In genomic region chr12:63420206-63420644, GRCh38 we compare ENCODE assay signal across 8 cellular contexts.
DNase-seq lines count a peak whose midpoint lies in the region; ATAC-seq, FAIRE-seq and TF ChIP-seq lines count a peak whose summit lies in the region.

No MANE protein-coding gene starts in this region.

- H3K56ac ChIP-seq in H9 (ENCODE audit: insufficient read length, low read depth, low read length): no peak overlapping the region

- H3K36me3 Mint-ChIP-seq in H9 (ENCODE audit: insufficient read depth in 1 of 3, low read depth in 3 of 3): peaks cover 2 to 3% (median 3%) of the 10 kb centered on the region in 3 experiments; a peak in 4 of 7 replicates

- H4K91ac ChIP-seq in H9 (ENCODE audit: insufficient read length, low read depth, low read length): no peak overlapping the region

- H3K4me1 ChIP-seq in H9 (ENCODE audit: insufficient read depth, low read length): no peaks in the 10 kb centered on the region
- no peaks in the 10 kb centered on the region for H3K4me1 ChIP-seq in mammary epithelial cell (ENCODE audit: insufficient read depth, low read length)
- H3K4me1 ChIP-seq in mucosa of descending colon (ENCODE audit: low read depth): no peaks in the 10 kb centered on the region

- H3T11ph ChIP-seq in H9 (ENCODE audit: low read length): no peak overlapping the region

- no peak overlapping the region for H3K23ac ChIP-seq in H9 (ENCODE audit: insufficient read length, low read depth, low read length)

- no peaks in the 10 kb centered on the region for H3K36me3 ChIP-seq in GM06990 (ENCODE audit: control insufficient read depth, insufficient read depth, low read length)
- no peaks in the 10 kb centered on the region for H3K36me3 ChIP-seq in mammary epithelial cell (ENCODE audit: insufficient read depth, low read length)
- H3K36me3 ChIP-seq in mucosa of descending colon (ENCODE audit: low read depth): no peaks in the 10 kb centered on the region

- H2AFZ ChIP-seq in H9 (ENCODE audit: low read length) (no peak overlapping the region), mammary epithelial cell (ENCODE audit: low read depth, low read length) (no peak overlapping the region)

- CTCF ChIA-PET in mammary epithelial cell (lab: Charles Lee; ENCODE audit: low non-redundant PET): no interaction called here

- H3K27ac Mint-ChIP-seq in H9: 0 out of 7 replicates have a peak overlapping the region, but pooled peaks of 1 of the 3 experiments have one; percentile 21

- H3K79me2 ChIP-seq in H9 (ENCODE audit: insufficient read depth, low read length) (no peaks in the 10 kb centered on the region), mammary epithelial cell (ENCODE audit: insufficient read depth, low read length) (no peaks in the 10 kb centered on the region)

- H3K9me3 Mint-ChIP-seq in H9: peaks cover 3 to 6% of the 10 kb centered on the region in 2 experiments

- DNase-seq in GM06990 (ENCODE audit: extremely low read depth, insufficient read length) (peak; percentile 22), H9 (peak; percentile 90), LHCN-M2 (ENCODE audit: low read depth) (peak; percentile 59), OCI-M2 (lab: John Stamatoyannopoulos, UW; ENCODE audit: unreplicated experiment) (peak; percentile 39), mammary epithelial cell (peak; percentile 23), mucosa of descending colon (peak in 1 of 3 donors; percentile 64)

- ATAC-seq in mucosa of descending colon (peak; percentile 60), esophagus mucosa (no peak)

- H3K27ac ChIP-seq in H9 (ENCODE audit: insufficient read length, low read depth, low read length): no peak overlapping the region
- no peak overlapping the region for H3K27ac ChIP-seq in mammary epithelial cell (ENCODE audit: insufficient read depth, low read depth, low read length)

- no peak overlapping the region for H3K14ac ChIP-seq in H9 (ENCODE audit: insufficient read depth, low read length)

- dilution Hi-C loops in mammary epithelial cell (cut with HindIII; ENCODE audit: low sequenced_read_pairs): no loop called here

- FAIRE-seq in A204.1 (lab: Jason Lieb, UNC): peak; percentile 65

- H3K18ac ChIP-seq in H9 (ENCODE audit: insufficient read length, low read depth, low read length): no peak overlapping the region

- peak; percentile 76 for TF ChIP-seq CTCF in GM06990 (IDR thresholded peaks at IDR 0.05; ENCODE audit: insufficient read depth, low read length, poor library complexity, severe bottlenecking)
- peak; percentile 80 for TF ChIP-seq CTCF in H9 (conservative IDR thresholded peaks at IDR 0.05)
- peak; percentile 21 to 45 for TF ChIP-seq CTCF in mammary epithelial cell (conservative IDR thresholded peaks at IDR 0.05 in 1 of 2, IDR thresholded peaks at IDR 0.05 in 1 of 2; ENCODE audit: extremely low read depth in 1 of 2, insufficient read depth in 1 of 2, low read depth in 1 of 2, low read length in 2 of 2)
- TF ChIP-seq CTCF in mucosa of descending colon (IDR thresholded peaks at IDR 0.05): no peak

- H4K8ac ChIP-seq in H9 (replicated peaks; ENCODE audit: insufficient read length, low read depth, low read length): no peak overlapping the region

- no peaks in the 10 kb centered on the region for H3K23me2 ChIP-seq in H9 (ENCODE audit: insufficient read length, low read depth, low read length, poor library complexity, severe bottlenecking)

- H2BK20ac ChIP-seq in H9 (ENCODE audit: low read depth, low read length, poor library complexity, severe bottlenecking): no peak overlapping the region

- no peaks in the 10 kb centered on the region for H3K79me1 ChIP-seq in H9 (ENCODE audit: insufficient read depth, low read depth, low read length, poor library complexity, severe bottlenecking)

- H3K4me2 ChIP-seq in H9 (ENCODE audit: insufficient read depth, insufficient read length, low read length): no peak overlapping the region
- H3K4me2 ChIP-seq in mammary epithelial cell (ENCODE audit: insufficient read depth, low read depth, low read length): no peak overlapping the region

- H2BK12ac ChIP-seq in H9 (ENCODE audit: insufficient read length, low read depth, low read length): no peak overlapping the region

- intact Hi-C loops in mammary epithelial cell (cut with micrococcal nuclease): no loop called here
- intact Hi-C loops in mucosa of descending colon (cut with DNase I, micrococcal nuclease): no loop called here

- peaks cover 9 to 20% of the 10 kb centered on the region in 2 experiments for H3K4me1 Mint-ChIP-seq in H9

- H4K5ac ChIP-seq in H9 (ENCODE audit: insufficient read length, low read depth, low read length): no peak overlapping the region

- H3K4me3 ChIP-seq in GM06990 (replicated peaks; ENCODE audit: low read depth, low read length): no peak overlapping the region
- no peak overlapping the region for H3K4me3 ChIP-seq in mammary epithelial cell (replicated peaks in 1 of 3; ENCODE audit: insufficient read depth in 1 of 3, low read depth in 2 of 3, low read length in 3 of 3)
- H3K4me3 ChIP-seq in mucosa of descending colon: no peak overlapping the region

- H3K4me3 Mint-ChIP-seq in H9: no peak overlapping the region

- H4K20me1 ChIP-seq in H9 (ENCODE audit: control insufficient read depth, insufficient read depth, insufficient read length) (no peaks in the 10 kb centered on the region), mammary epithelial cell (ENCODE audit: insufficient read depth, low read length) (no peaks in the 10 kb centered on the region)

- no peaks in the 10 kb centered on the region for H3K27me3 ChIP-seq in GM06990 (replicated peaks; ENCODE audit: control insufficient read depth, insufficient read depth, low read length)
- H3K27me3 ChIP-seq in H9 (ENCODE audit: insufficient read depth, low read length): no peaks in the 10 kb centered on the region; the same call in 1 of the 2 replicates
- H3K27me3 ChIP-seq in mammary epithelial cell (ENCODE audit: insufficient read depth, low read length): no peaks in the 10 kb centered on the region

- no CpG with 5 or more reads among the region's 6 CpGs for WGBS in H9 (ENCODE audit: extremely low coverage, insufficient read length, low lambda C conversion rate)
- 21% methylated on average over 6 of the region's 6 CpGs for WGBS in mammary epithelial cell (ENCODE audit: low coverage, missing lambda C conversion rate)

- H3K27me3 Mint-ChIP-seq in H9 (ENCODE audit: low read depth): no peaks in the 10 kb centered on the region

- no peak overlapping the region for H2AK5ac ChIP-seq in H9 (ENCODE audit: insufficient read length, low read length)

- in situ Hi-C loops in mammary epithelial cell (cut with MboI; ENCODE audit: low sequenced_read_pairs in 2 of 2): no loop called here

- no peak overlapping the region for H2BK15ac ChIP-seq in H9 (ENCODE audit: low read depth, low read length)

- H3K9ac ChIP-seq in H9 (ENCODE audit: extremely low read depth, insufficient read length, low read length): no peak overlapping the region
- no peak overlapping the region for H3K9ac ChIP-seq in mammary epithelial cell (ENCODE audit: insufficient read depth, low read length)

- H3K4ac ChIP-seq in H9 (ENCODE audit: low read depth, low read length): no peak overlapping the region

- H3K9me3 ChIP-seq in H9 (ENCODE audit: control insufficient read depth, low read depth, low read length) (no peaks in the 10 kb centered on the region), mammary epithelial cell (replicated peaks; ENCODE audit: insufficient read depth, low read length) (peaks cover 8% of the 10 kb centered on the region), mucosa of descending colon (peaks cover 3% of the 10 kb centered on the region)

- H2BK120ac ChIP-seq in H9 (ENCODE audit: low read depth, low read length, poor library complexity, severe bottlenecking): no peak overlapping the region

- no peak overlapping the region for H2BK5ac ChIP-seq in H9 (ENCODE audit: insufficient read length, low read length)

- BruUV-seq in mammary epithelial cell (replicated peaks; lab: Mats Ljungman, UMichigan): no TSS peak
